Comparison of ENCODE assay signal across 12 cellular contexts in the genomic region with DNA sequence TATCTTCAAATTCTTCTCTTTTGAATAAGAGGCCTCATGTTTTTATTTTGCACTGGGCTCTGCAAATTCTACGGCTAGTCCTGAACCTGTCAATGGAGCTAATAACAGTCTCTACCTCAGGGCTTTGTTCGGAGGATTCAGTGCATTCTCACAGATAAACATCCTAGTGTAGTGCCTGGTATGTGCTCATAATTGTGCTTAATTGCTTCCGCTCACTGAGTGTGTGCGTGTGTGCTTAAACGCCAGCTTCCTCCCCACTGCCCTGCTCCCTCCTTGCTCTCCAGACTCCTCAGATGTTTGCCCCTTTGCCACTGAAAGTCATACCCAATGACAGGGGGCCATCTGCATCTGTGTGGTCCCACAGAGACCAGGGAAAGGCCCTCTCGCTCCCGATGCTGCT. TPM values are rescaled to one million over a fixed set of nuclear protein-coding genes. Genes with fewer than 3 reads are reported as not detected.
DNase-seq lines count a peak whose midpoint lies in the region; ATAC-seq and TF ChIP-seq lines count a peak whose summit lies in the region.
"Had no signal": no experiment of that assay in that cellular context is flagged by ENCODE, and none has a peak within 500 bp of the region (broad histone marks: within the 10 kb centered on the region; RNA-seq: fewer than 3 reads in every experiment).

No MANE protein-coding gene starts in this region.

- no peak for TF ChIP-seq CTCF in CD4-positive, alpha-beta T cell (IDR thresholded peaks at IDR 0.05)

- H3K9me3 Mint-ChIP-seq in CD4-positive, alpha-beta T cell, result no peaks in the 10 kb centered on the region
- no peaks in the 10 kb centered on the region for H3K9me3 Mint-ChIP-seq in IgD-negative memory B cell
- H3K9me3 Mint-ChIP-seq in activated T-helper 17 cell treated with anti-CD3 and anti-CD28 coated beads, Interleukin-2, amount 50 U/mL, for 72 hours, result no peaks in the 10 kb centered on the region
- no peaks in the 10 kb centered on the region for H3K9me3 Mint-ChIP-seq in naive thymus-derived CD8-positive, alpha-beta T cell

- H3K27me3 Mint-ChIP-seq in CD4-positive, alpha-beta T cell, result no peaks in the 10 kb centered on the region
- no peaks in the 10 kb centered on the region for H3K27me3 Mint-ChIP-seq in IgD-negative memory B cell
- no peaks in the 10 kb centered on the region for H3K27me3 Mint-ChIP-seq in activated T-helper 17 cell treated with anti-CD3 and anti-CD28 coated beads, Interleukin-2, amount 50 U/mL, for 72 hours
- H3K27me3 Mint-ChIP-seq in naive thymus-derived CD8-positive, alpha-beta T cell, result no peaks in the 10 kb centered on the region

- POLR2A ChIA-PET in CD4-positive, alpha-beta T cell (lab: Charles Lee), result interaction anchor here (0.6 to 1.6 kb wide), 10 partner anchors 9 to 418 kb away, joined by 3 to 9 read pairs (median 4); no protein-coding TSS in a partner anchor
- POLR2A ChIA-PET in naive thymus-derived CD8-positive, alpha-beta T cell (lab: Charles Lee), result interaction anchor here (0.9 to 3.8 kb wide), 6 partner anchors 9 to 113 kb away, joined by 3 to 16 read pairs (median 5); no protein-coding TSS in a partner anchor

- peak overlapping the region; percentile 80 for H3K4me3 Mint-ChIP-seq in CD4-positive, alpha-beta T cell
- H3K4me3 Mint-ChIP-seq in IgD-negative memory B cell, result peak overlapping the region in 3 of 4 donors; percentile 61 to 86 (median 66)
- peak overlapping the region; percentile 99 for H3K4me3 Mint-ChIP-seq in activated T-helper 17 cell treated with anti-CD3 and anti-CD28 coated beads, Interleukin-2, amount 50 U/mL, for 72 hours
- peak overlapping the region; percentile 72 to 95 (median 82) for H3K4me3 Mint-ChIP-seq in naive thymus-derived CD8-positive, alpha-beta T cell

- peaks cover 55% of the 10 kb centered on the region for H3K36me3 Mint-ChIP-seq in CD4-positive, alpha-beta T cell (ENCODE audit: low read depth)
- H3K36me3 Mint-ChIP-seq in IgD-negative memory B cell, result peaks cover 4% of the 10 kb centered on the region
- peaks cover 79% of the 10 kb centered on the region for H3K36me3 Mint-ChIP-seq in activated T-helper 17 cell treated with anti-CD3 and anti-CD28 coated beads, Interleukin-2, amount 50 U/mL, for 72 hours (ENCODE audit: low read depth)
- peaks cover 0 to 30% (median 6%) of the 10 kb centered on the region in 3 donors for H3K36me3 Mint-ChIP-seq in naive thymus-derived CD8-positive, alpha-beta T cell

- H3K9me3 ChIP-seq in CD4-positive, alpha-beta T cell (ENCODE audit: control insufficient read depth, low read length), result no peaks in the 10 kb centered on the region
- H3K9me3 ChIP-seq: adrenal gland had no signal

- CTCF ChIA-PET in CD4-positive, alpha-beta T cell (lab: Charles Lee), result interaction anchor here (0.7 to 1.0 kb wide), 3 partner anchors 30 to 405 kb away, joined by 3 read pairs; no protein-coding TSS in a partner anchor

- peaks cover 97% of the 10 kb centered on the region for H3K4me1 Mint-ChIP-seq in CD4-positive, alpha-beta T cell (ENCODE audit: low read depth)
- peaks cover 55 to 66% (median 60%) of the 10 kb centered on the region in 3 donors for H3K4me1 Mint-ChIP-seq in IgD-negative memory B cell
- H3K4me1 Mint-ChIP-seq in activated T-helper 17 cell treated with anti-CD3 and anti-CD28 coated beads, Interleukin-2, amount 50 U/mL, for 72 hours, result peaks cover 70% of the 10 kb centered on the region
- H3K4me1 Mint-ChIP-seq in naive thymus-derived CD8-positive, alpha-beta T cell, result peaks cover 64 to 100% (median 96%) of the 10 kb centered on the region in 4 donors

- DNase-seq in CD4-positive, alpha-beta T cell, result peak in 1 of 10 experiments; percentile 24
- DNase-seq in naive thymus-derived CD8-positive, alpha-beta T cell, result peak in 3 of 10 donors; percentile 19 to 44 (median 34)
- DNase-seq in DMS153 treated with DMSO at 0.1 percent for 48 hours (lab: John Stamatoyannopoulos, UW; ENCODE audit: unreplicated experiment), result no peak
- no peak for DNase-seq in NAMALWA (ENCODE audit: low spot score)
- DNase-seq: adrenal gland, Calu3, NCI-H1930 had no signal

- intact Hi-C loops in CD4-positive, alpha-beta T cell (cut with DNase I, micrococcal nuclease), result loop anchor here in 1 of 2 experiments (5.0 kb wide), 1 partner anchor 135 kb away; no protein-coding TSS in a partner anchor

- peak; percentile 41 for ATAC-seq in CD4-positive, alpha-beta T cell (ENCODE audit: poor library complexity)
- peak; percentile 15 for ATAC-seq in activated T-helper 17 cell treated with anti-CD3 and anti-CD28 coated beads, Interleukin-2, amount 50 U/mL, for 72 hours (replicated peaks)
- peak; percentile 30 to 42 for ATAC-seq in naive thymus-derived CD8-positive, alpha-beta T cell
- ATAC-seq in HG02885 (IDR thresholded peaks at IDR 0.05; ENCODE audit: poor library complexity, unreplicated experiment) (no peak), GM19395 (IDR thresholded peaks at IDR 0.05; ENCODE audit: unreplicated experiment) (no peak)

- peak overlapping the region; percentile 81 for H3K27ac ChIP-seq in CD4-positive, alpha-beta T cell (ENCODE audit: low read depth, low read length)

- H3K27ac Mint-ChIP-seq in CD4-positive, alpha-beta T cell, result peak overlapping the region; percentile 98
- H3K27ac Mint-ChIP-seq in IgD-negative memory B cell, result peak overlapping the region; percentile 78 to 88 (median 86)
- peak overlapping the region; percentile 98 for H3K27ac Mint-ChIP-seq in activated T-helper 17 cell treated with anti-CD3 and anti-CD28 coated beads, Interleukin-2, amount 50 U/mL, for 72 hours
- H3K27ac Mint-ChIP-seq in naive thymus-derived CD8-positive, alpha-beta T cell, result peak overlapping the region; percentile 95 to 100 (median 98)

- no peaks in the 10 kb centered on the region for H3K27me3 ChIP-seq in CD4-positive, alpha-beta T cell (ENCODE audit: control insufficient read depth, insufficient read depth, low read length)
- H3K27me3 ChIP-seq: adrenal gland had no signal

RNA-seq across cellular contexts. Expression of a gene that starts 6.7 kb away (rescaled TPM):
- total RNA-seq in CD4-positive, alpha-beta T cell, result 100 to 1,000 TPM; 148 to 157 TPM
- 111 TPM for polyA plus RNA-seq in IgD-negative memory B cell
- 100 to 1,000 TPM; 115 to 123 TPM for total RNA-seq in activated T-helper 17 cell treated with anti-CD3 and anti-CD28 coated beads, Interleukin-2, amount 50 U/mL, for 72 hours
- total RNA-seq in naive thymus-derived CD8-positive, alpha-beta T cell, result 100 to 1,000 TPM; 151 to 152 TPM
- polyA plus RNA-seq in naive thymus-derived CD8-positive, alpha-beta T cell, result 100 to 1,000 TPM; 199 to 303 (median 265) TPM
- total RNA-seq: Calu3, HT1080 had no signal

Comparison
In these comparisons a context has a peak if more than half of its experiments do, and no peak if none do; other contexts are left out.
1. ATAC-seq: peak in CD4-positive, alpha-beta T cell (single experiment), activated T-helper 17 cell treated with anti-CD3 and anti-CD28 coated beads, Interleukin-2, amount 50 U/mL, for 72 hours (single experiment) and naive thymus-derived CD8-positive, alpha-beta T cell (2 of 2); none in HG02885 (single experiment) and GM19395 (single experiment).
2. Peak in every context shown above with its lines, with median percentiles within 50 percentile points of each other: H3K27ac Mint-ChIP-seq and H3K4me3 Mint-ChIP-seq.